8 cellular contexts compared by ENCODE assay signal in genomic region chr14:54509546-54510501, GRCh38. TPM values are rescaled to one million over a fixed set of nuclear protein-coding genes. Genes with fewer than 3 reads are reported as not detected.
DNase-seq lines count a peak whose midpoint lies in the region; ATAC-seq, FAIRE-seq and TF ChIP-seq lines count a peak whose summit lies in the region.

A gene with protein sequence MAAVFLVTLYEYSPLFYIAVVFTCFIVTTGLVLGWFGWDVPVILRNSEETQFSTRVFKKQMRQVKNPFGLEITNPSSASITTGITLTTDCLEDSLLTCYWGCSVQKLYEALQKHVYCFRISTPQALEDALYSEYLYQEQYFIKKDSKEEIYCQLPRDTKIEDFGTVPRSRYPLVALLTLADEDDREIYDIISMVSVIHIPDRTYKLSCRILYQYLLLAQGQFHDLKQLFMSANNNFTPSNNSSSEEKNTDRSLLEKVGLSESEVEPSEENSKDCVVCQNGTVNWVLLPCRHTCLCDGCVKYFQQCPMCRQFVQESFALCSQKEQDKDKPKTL (plus strand): TSS chr14:54509906. CDS start chr14:54509960, 54 bp downstream.

- peaks cover 4% of the 10 kb centered on the region for H3K36me3 ChIP-seq in CD4-positive, CD25-positive, alpha-beta regulatory T cell (ENCODE audit: control insufficient read depth, insufficient read depth, low read length)
- H3K36me3 ChIP-seq in HepG2 (replicated peaks in 1 of 2; ENCODE audit: control insufficient read depth in 1 of 2, insufficient read depth in 2 of 2, low read length in 2 of 2): 0 out of 5 replicates have a peak, but pooled peaks cover 0 to 1% of the 10 kb centered on the region in 2 experiments

- H3K9me3 ChIP-seq in CD4-positive, CD25-positive, alpha-beta regulatory T cell (ENCODE audit: control insufficient read depth in 2 of 2, low read length in 2 of 2): no peaks in the 10 kb centered on the region
- H3K9me3 ChIP-seq in HepG2 (ENCODE audit: low read length): no peaks in the 10 kb centered on the region

- TF ChIP-seq POLR2A in HepG2 (IDR thresholded peaks at IDR 0.05; ENCODE audit: insufficient read depth in 1 of 2, low read depth in 2 of 2, low read length in 2 of 2): peak; percentile 55 to 76; a peak in 3 of 4 replicates

- intact Hi-C loops in dendritic cell treated with granulocyte-macrophage colony-stimulating factor and Interleukin-4, amounts not matched to agents 40 ng/mL and 50 ng/mL, for 4 days (cut with micrococcal nuclease): loop anchor here (1.0 kb wide), 1 partner anchor 21 kb away; no protein-coding TSS in a partner anchor
- intact Hi-C loops in HepG2 (cut with micrococcal nuclease; ENCODE audit: unreplicated experiment): loop anchor here (5.0 kb wide), 1 partner anchor 1428 kb away; no protein-coding TSS in a partner anchor

- peaks cover 8% of the 10 kb centered on the region for H3K27me3 Mint-ChIP-seq in CD4-positive, CD25-positive, alpha-beta regulatory T cell
- H3K27me3 Mint-ChIP-seq in dendritic cell treated with granulocyte-macrophage colony-stimulating factor and Interleukin-4, amounts not matched to agents 40 ng/mL and 50 ng/mL, for 4 days: no peaks in the 10 kb centered on the region

- no TSS peak for BruUV-seq in HepG2 (replicated peaks; lab: Mats Ljungman, UMichigan)

- H4K20me1 ChIP-seq in HepG2 (ENCODE audit: insufficient read depth, low read length): no peaks in the 10 kb centered on the region

- peak within 1 kb of the TSS; percentile 82 for H3K4me2 ChIP-seq in HepG2 (ENCODE audit: low read depth, low read length)

- H3K4me3 Mint-ChIP-seq in CD4-positive, CD25-positive, alpha-beta regulatory T cell: peak within 1 kb of the TSS; percentile 89 to 97 (median 96)
- H3K4me3 Mint-ChIP-seq in dendritic cell treated with granulocyte-macrophage colony-stimulating factor and Interleukin-4, amounts not matched to agents 40 ng/mL and 50 ng/mL, for 4 days: peak within 1 kb of the TSS; percentile 99

- H3K9ac ChIP-seq in HepG2 (ENCODE audit: insufficient read depth, low read depth, low read length): peak within 1 kb of the TSS; percentile 86

- TF ChIP-seq EP300 in HepG2 (IDR thresholded peaks at IDR 0.05; ENCODE audit: low read depth in 2 of 2, low read length in 2 of 2) (0 out of 4 replicates have a peak, but pooled peaks of 1 of the 2 experiments have one; percentile 15), HepG2 (CRISPR knock-in tag; IDR thresholded peaks at IDR 0.05; ENCODE audit: borderline replicate concordance) (no peak)

- FAIRE-seq in HepG2 (lab: Jason Lieb, UNC): peak; percentile 68

- H3K36me3 Mint-ChIP-seq in CD4-positive, CD25-positive, alpha-beta regulatory T cell: peaks cover 10% of the 10 kb centered on the region
- H3K36me3 Mint-ChIP-seq in dendritic cell treated with granulocyte-macrophage colony-stimulating factor and Interleukin-4, amounts not matched to agents 40 ng/mL and 50 ng/mL, for 4 days (ENCODE audit: low read depth): peaks cover 19% of the 10 kb centered on the region

- peak; percentile 66 for TF ChIP-seq RAD21 in HepG2 (CRISPR knock-in tag; IDR thresholded peaks at IDR 0.05)

- peak within 1 kb of the TSS; percentile 75 for H3K27ac ChIP-seq in CD4-positive, CD25-positive, alpha-beta regulatory T cell (ENCODE audit: insufficient read depth, low read length, poor library complexity, severe bottlenecking)
- peak within 1 kb of the TSS; percentile 57 for H3K27ac ChIP-seq in HepG2 (ENCODE audit: extremely low read length, insufficient read depth, low read length)

- H3K27me3 ChIP-seq in CD4-positive, CD25-positive, alpha-beta regulatory T cell (ENCODE audit: control insufficient read depth, insufficient read depth, low read length): no peaks in the 10 kb centered on the region
- H3K27me3 ChIP-seq in HepG2 (ENCODE audit: control insufficient read depth in 1 of 2, insufficient read depth in 2 of 2, low read length in 2 of 2): peaks cover 0 to 4% of the 10 kb centered on the region in 2 experiments; a peak in 1 of 5 replicates

- CTCF ChIA-PET in HepG2 (lab: Yijun Ruan, JAX; ENCODE audit: low intra/inter-chr PET ratio, low total read pairs): no interaction called here

- POLR2A ChIA-PET in HepG2 (lab: Yijun Ruan, JAX): interaction anchor here (0.7 to 1.7 kb wide), 15 partner anchors 9 to 156 kb away, joined by 3 to 10 read pairs (median 5); partner anchors contain the start of gene GMFB

- peaks cover 0 to 2% (median 0%) of the 10 kb centered on the region in 7 donors for H3K9me3 Mint-ChIP-seq in CD4-positive, CD25-positive, alpha-beta regulatory T cell
- H3K9me3 Mint-ChIP-seq in dendritic cell treated with granulocyte-macrophage colony-stimulating factor and Interleukin-4, amounts not matched to agents 40 ng/mL and 50 ng/mL, for 4 days: no peaks in the 10 kb centered on the region

- H3K4me1 ChIP-seq in CD4-positive, CD25-positive, alpha-beta regulatory T cell (ENCODE audit: control insufficient read depth, insufficient read depth, low read length, poor library complexity, severe bottlenecking): peaks cover 34% of the 10 kb centered on the region
- H3K4me1 ChIP-seq in HepG2 (ENCODE audit: insufficient read depth, low read length): peaks cover 48% of the 10 kb centered on the region

- under 1% methylated on average over 21 of the region's 66 CpGs for WGBS in HepG2 (ENCODE audit: low lambda C conversion rate)

- H3K79me2 ChIP-seq in HepG2 (ENCODE audit: insufficient read depth, low read length): peaks cover 44% of the 10 kb centered on the region

- H3K4me3 ChIP-seq in CD4-positive, CD25-positive, alpha-beta regulatory T cell (ENCODE audit: low read depth, low read length): peak within 1 kb of the TSS; percentile 87
- H3K4me3 ChIP-seq in HepG2 (replicated peaks in 1 of 3; ENCODE audit: insufficient read depth in 1 of 3, low read depth in 2 of 3, low read length in 3 of 3): peak within 1 kb of the TSS; percentile 79 to 97 (median 90)

- H3K27ac Mint-ChIP-seq in CD4-positive, CD25-positive, alpha-beta regulatory T cell: peak within 1 kb of the TSS; percentile 95 to 96 (median 95)
- H3K27ac Mint-ChIP-seq in dendritic cell treated with granulocyte-macrophage colony-stimulating factor and Interleukin-4, amounts not matched to agents 40 ng/mL and 50 ng/mL, for 4 days: peak within 1 kb of the TSS; percentile 95

- peak; percentile 89 for TF ChIP-seq CTCF in HepG2 (CRISPR knock-in tag; IDR thresholded peaks at IDR 0.05)

- peaks cover 32 to 57% (median 49%) of the 10 kb centered on the region in 4 donors for H3K4me1 Mint-ChIP-seq in CD4-positive, CD25-positive, alpha-beta regulatory T cell
- peaks cover 29% of the 10 kb centered on the region for H3K4me1 Mint-ChIP-seq in dendritic cell treated with granulocyte-macrophage colony-stimulating factor and Interleukin-4, amounts not matched to agents 40 ng/mL and 50 ng/mL, for 4 days (ENCODE audit: low read depth)

- DNase-seq in CD4-positive, CD25-positive, alpha-beta regulatory T cell: peak; percentile 91 to 97 (median 93)
- peak; percentile 95 for DNase-seq in NCI-H748 treated with DMSO at 0.1 percent for 48 hours (lab: John Stamatoyannopoulos, UW)
- peak; percentile 91 to 95 for DNase-seq in activated CD4-positive, alpha-beta T cell treated with anti-CD3 and anti-CD28 coated beads, Interleukin-2, amount 50 U/mL, for 24 hours (ENCODE audit: low read depth in 1 of 2, low spot score in 1 of 2)
- peak; percentile 94 for DNase-seq in HepG2 (ENCODE audit: low spot score)
- DNase-seq in stimulated activated CD4-positive, alpha-beta T cell treated with anti-CD3 and anti-CD28 coated beads, Interleukin-4, amount 100 ng/mL, for 1 hour: peak; percentile 96

- in situ Hi-C loops in HepG2 (cut with HindIII; ENCODE audit: extremely low pct_ligation_motif_present, low pct_unique_long_range_greater_than_20kb): no loop called here

- H2AFZ ChIP-seq in HepG2 (ENCODE audit: low read length): peak within 1 kb of the TSS; percentile 34

- ATAC-seq in CD4-positive, CD25-positive, alpha-beta regulatory T cell (ENCODE audit: low read depth in 2 of 2): peak; percentile 98
- peak; percentile 97 for ATAC-seq in GM19395 (IDR thresholded peaks at IDR 0.05; ENCODE audit: unreplicated experiment)
- peak; percentile 91 for ATAC-seq in HG03565 (IDR thresholded peaks at IDR 0.05; ENCODE audit: unreplicated experiment)
- peak; percentile 98 for ATAC-seq in HepG2

TF ChIP-seq in HepG2, 621 proteins besides CTCF, POLR2A, EP300 and RAD21 (continues in another document):
- TF ChIP-seq ZFY (CRISPR knock-in tag; IDR thresholded peaks at IDR 0.05): peak; percentile 88

RNA-seq across cellular contexts. Expression of the gene that starts here (rescaled TPM):
- total RNA-seq in CD4-positive, CD25-positive, alpha-beta regulatory T cell: 27.7 TPM
- 10 to 100 TPM; 31.1 to 45.6 (median 33.4) TPM for polyA plus RNA-seq in CD4-positive, CD25-positive, alpha-beta regulatory T cell
- 13.3 and 18.2 TPM in 2 replicates for total RNA-seq in HepG2 (2016; rRNA removed; fragmentation: Illumina TruSeq; extraction: Trizol)
- 11.9 and 12.4 TPM in 2 replicates for total RNA-seq in HepG2 (2016; cell fraction: cytosol; rRNA removed; fragmentation: Illumina TruSeq; extraction: Trizol; ENCODE audit: low read depth)
- 10.9 and 19.9 TPM in 2 replicates for total RNA-seq in HepG2 (2016; cell fraction: insoluble cytoplasmic fraction; rRNA removed; fragmentation: Illumina TruSeq; extraction: Trizol)
- 18.6 and 21.2 TPM in 2 replicates for total RNA-seq in HepG2 (2016; cell fraction: membrane; rRNA removed; fragmentation: Illumina TruSeq; extraction: Trizol)
- total RNA-seq in HepG2 (2016; cell fraction: nucleus; rRNA removed; fragmentation: Illumina TruSeq; extraction: Trizol): 22.0 and 22.6 TPM in 2 replicates
- polyA plus RNA-seq in HepG2 (2011; rRNA removed): 11.3 and 16.8 TPM in 2 replicates
- 3.9 and 6.0 TPM in 2 replicates for polyA plus RNA-seq in HepG2 (2011; cell fraction: cytosol; rRNA removed)
- 6.8 and 7.7 TPM in 2 replicates for polyA plus RNA-seq in HepG2 (2011; cell fraction: nucleus; rRNA removed)
- polyA plus RNA-seq in HepG2 (2012): 16.4 and 16.6 TPM in 2 replicates
- polyA plus RNA-seq in HepG2 (2016; cell fraction: cytosol; fragmentation: Illumina TruSeq; extraction: Trizol; ENCODE audit: low read depth): 13.1 and 14.1 TPM in 2 replicates
- 11.8 and 12.8 TPM in 2 replicates for polyA plus RNA-seq in HepG2 (2016; cell fraction: insoluble cytoplasmic fraction; fragmentation: Illumina TruSeq; extraction: Trizol; ENCODE audit: low read depth)
- polyA plus RNA-seq in HepG2 (2016; cell fraction: membrane; fragmentation: Illumina TruSeq; extraction: Trizol; ENCODE audit: low read depth): 15.1 and 15.3 TPM in 2 replicates
- polyA plus RNA-seq in HepG2 (2016; cell fraction: nucleus; fragmentation: Illumina TruSeq; extraction: Trizol; ENCODE audit: insufficient read depth, low read depth): 25.5 and 30.7 TPM in 2 replicates
- polyA minus RNA-seq in HepG2 (2011; rRNA and poly(A)+ RNA removed; ENCODE audit: low replicate concordance): 5.3 and 5.7 TPM in 2 replicates
- polyA minus RNA-seq in HepG2 (2011; cell fraction: cytosol; rRNA and poly(A)+ RNA removed): 5.4 and 7.5 TPM in 2 replicates
- polyA minus RNA-seq in HepG2 (2011; cell fraction: nucleus; rRNA and poly(A)+ RNA removed): 14.0 and 21.4 TPM in 2 replicates

Comparison
In these comparisons a context has a peak if more than half of its experiments do, and no peak if none do; other contexts are left out.
1. Peak in every context shown above with its lines: DNase-seq, ATAC-seq, H3K4me3 ChIP-seq and H3K27ac ChIP-seq.